8 cellular contexts compared by ENCODE assay signal in the genomic region with DNA sequence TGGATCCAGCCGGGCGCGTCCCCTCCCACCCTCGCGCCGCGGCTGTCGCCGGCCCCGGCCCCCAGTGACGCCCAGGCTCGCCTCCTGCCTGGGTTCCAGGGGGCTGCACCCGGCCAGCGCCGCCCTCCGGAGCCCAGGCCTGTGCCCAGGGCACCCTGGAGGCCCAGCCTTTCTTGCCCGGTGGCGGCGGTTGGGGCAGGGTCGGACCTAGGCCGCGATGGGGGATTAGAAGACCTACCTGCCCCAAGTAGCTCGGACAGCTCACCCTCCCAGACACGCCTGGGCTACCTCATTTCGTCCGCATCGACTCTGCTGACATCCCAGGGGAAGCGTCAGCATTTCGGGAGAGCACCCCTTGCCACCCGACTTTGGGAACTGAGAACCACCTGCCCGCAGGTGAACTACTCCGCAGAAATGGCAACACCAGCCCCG. TPM values are rescaled to one million over a fixed set of nuclear protein-coding genes. Genes with fewer than 3 reads are reported as not detected.
A peak's percentile ranks its signal among the peaks of the same experiment; 100 is the strongest.
DNase-seq lines count a peak whose midpoint lies in the region; ATAC-seq, FAIRE-seq and TF ChIP-seq lines count a peak whose summit lies in the region.

No MANE protein-coding gene starts in this region.

- H3K9me3 Mint-ChIP-seq in CD8-positive, alpha-beta T cell = no peaks in the 10 kb centered on the region

- peaks cover 33% of the 10 kb centered on the region for H3K4me1 ChIP-seq in CD8-positive, alpha-beta T cell (ENCODE audit: insufficient read depth, low read length)
- H3K4me1 ChIP-seq in pancreas = peaks cover 0 to 3% (median 3%) of the 10 kb centered on the region in 3 donors

- POLR2A ChIA-PET in CD8-positive, alpha-beta T cell (lab: Charles Lee) = interaction anchor here (0.7 to 7.9 kb wide), 16 partner anchors 14 to 366 kb away, joined by 3 to 102 read pairs (median 6); no protein-coding TSS in a partner anchor
- POLR2A ChIA-PET in RWPE1 (lab: Yijun Ruan, JAX; ENCODE audit: low non-redundant PET) = interaction anchor here (0.9 kb wide), 1 partner anchor 51 kb away, joined by 3 read pairs; no protein-coding TSS in a partner anchor

- no peaks in the 10 kb centered on the region for H3K27me3 Mint-ChIP-seq in CD8-positive, alpha-beta T cell (ENCODE audit: low read depth)

- intact Hi-C loops in CD8-positive, alpha-beta T cell (cut with DNase I, micrococcal nuclease) = loop anchor here (1.0 to 10.0 kb wide), 4 partner anchors 8 to 1083 kb away; no protein-coding TSS in a partner anchor
- intact Hi-C loops in pancreas (cut with DNase I) = loop anchor here in 1 of 3 donors (5.0 to 10.0 kb wide), 2 partner anchors 213 to 355 kb away; no protein-coding TSS in a partner anchor

- no peak for TF ChIP-seq POLR2A in erythroblast (IDR thresholded peaks at IDR 0.05; ENCODE audit: low read length)

- peak overlapping the region; percentile 82 for H3K4me3 Mint-ChIP-seq in CD8-positive, alpha-beta T cell

- no peaks in the 10 kb centered on the region for H3K27me3 ChIP-seq in CD8-positive, alpha-beta T cell (ENCODE audit: insufficient read depth, low read length)
- no peaks in the 10 kb centered on the region for H3K27me3 ChIP-seq in pancreas

- CTCF ChIA-PET in CD8-positive, alpha-beta T cell (lab: Charles Lee) = interaction anchor here (0.8 to 7.3 kb wide), 16 partner anchors 39 to 395 kb away, joined by 3 to 50 read pairs (median 6); no protein-coding TSS in a partner anchor
- CTCF ChIA-PET in RWPE1 (lab: Yijun Ruan, JAX) = interaction anchor here (0.6 to 1.0 kb wide), 4 partner anchors 523 to 1049 kb away, joined by 3 to 4 read pairs (median 3); no protein-coding TSS in a partner anchor

- no peak for TF ChIP-seq CTCF in CD8-positive, alpha-beta T cell (IDR thresholded peaks at IDR 0.05)
- no peak for TF ChIP-seq CTCF in RWPE1 (conservative IDR thresholded peaks at IDR 0.05; ENCODE audit: low read depth)
- no peak for TF ChIP-seq CTCF in epithelial cell of proximal tubule (conservative IDR thresholded peaks at IDR 0.05; ENCODE audit: low read depth, low read length)
- no peak for TF ChIP-seq CTCF in pancreas (IDR thresholded peaks at IDR 0.05)

- no peaks in the 10 kb centered on the region for H3K9me3 ChIP-seq in CD8-positive, alpha-beta T cell (ENCODE audit: low read length)
- no peaks in the 10 kb centered on the region for H3K9me3 ChIP-seq in pancreas

- peaks cover 36% of the 10 kb centered on the region for H3K4me1 Mint-ChIP-seq in CD8-positive, alpha-beta T cell (ENCODE audit: low read depth)

- no peak for ATAC-seq in CD8-positive, alpha-beta T cell
- ATAC-seq in pancreas (no peak), HG03565 (IDR thresholded peaks at IDR 0.05; ENCODE audit: unreplicated experiment) (no peak)

- peaks cover 33% of the 10 kb centered on the region for H3K36me3 Mint-ChIP-seq in CD8-positive, alpha-beta T cell

- H3K27ac Mint-ChIP-seq in CD8-positive, alpha-beta T cell = peak overlapping the region; percentile 92

- peak overlapping the region; percentile 49 for H3K27ac ChIP-seq in CD8-positive, alpha-beta T cell (ENCODE audit: low read depth, low read length)
- peak overlapping the region; percentile 92 for H3K27ac ChIP-seq in RWPE1
- H3K27ac ChIP-seq in pancreas = no peak overlapping the region

- H3K4me3 ChIP-seq in CD8-positive, alpha-beta T cell (ENCODE audit: low read depth, low read length) = peak overlapping the region; percentile 24
- peak overlapping the region; percentile 48 for H3K4me3 ChIP-seq in epithelial cell of proximal tubule (ENCODE audit: low read depth, low read length)
- H3K4me3 ChIP-seq in pancreas = peak overlapping the region in 3 of 4 donors; percentile 22 to 68 (median 61)

- no peak for DNase-seq in CD8-positive, alpha-beta T cell
- DNase-seq in RWPE1 (ENCODE audit: low spot score) (no peak), epithelial cell of proximal tubule (ENCODE audit: low read depth) (no peak), pancreas (peak in 2 of 6 donors; percentile 21 to 77), kidney tubule cell (ENCODE audit: low spot score) (no peak), erythroblast (lab: John Stamatoyannopoulos, UW) (no peak)
- no peak for DNase-seq in stimulated activated CD4-positive, alpha-beta T cell treated with anti-CD3 and anti-CD28 coated beads, Interleukin-2, amount 100 ng/mL, for 24 hours

- H3K36me3 ChIP-seq in CD8-positive, alpha-beta T cell (ENCODE audit: insufficient read depth, low read length) = peaks cover 10% of the 10 kb centered on the region
- H3K36me3 ChIP-seq in pancreas = no peaks in the 10 kb centered on the region

- no peak for FAIRE-seq in pancreas (lab: Jason Lieb, UNC)

- 71 to 74% methylated on average over 31 to 33 of the region's 33 CpGs for WGBS in pancreas, 2 donors

RNA-seq across cellular contexts. Expression of a gene that starts 0.7 kb away (rescaled TPM):
- total RNA-seq in CD8-positive, alpha-beta T cell = 100 to 1,000 TPM; 484 to 496 TPM
- total RNA-seq in epithelial cell of proximal tubule (123 and 153 TPM in 2 replicates), pancreas (10 to 100 TPM in 1 of 6 donors, 1 to 10 TPM in 5; 2.4 to 15.4 (median 4.9) TPM)
- polyA plus RNA-seq in pancreas = 1 to 10 TPM; 2.8 to 6.6 TPM

Comparison
In these comparisons a context has a peak if more than half of its experiments do, and no peak if none do; other contexts are left out.
1. H3K27ac ChIP-seq: peak in CD8-positive, alpha-beta T cell (single experiment) and RWPE1 (single experiment); none in pancreas (0 of 4).
2. Peak in every context shown above with its lines, with median percentiles within 50 percentile points of each other: H3K4me3 ChIP-seq.